Comparison of ENCODE assay signal across 23 cellular contexts in genomic region chr3:42394579-42395288, GRCh38. TPM values are rescaled to one million over a fixed set of nuclear protein-coding genes. Genes with fewer than 3 reads are reported as not detected.
DNase-seq lines count a peak whose midpoint lies in the region; ATAC-seq lines count a peak whose summit lies in the region.
"Had no signal": no experiment of that assay in that cellular context is flagged by ENCODE, and none has a peak within 500 bp of the region (broad histone marks: within the 10 kb centered on the region; RNA-seq: fewer than 3 reads in every experiment).

No MANE protein-coding gene starts in this region.

- H3K9ac ChIP-seq in mesendoderm (ENCODE audit: low read length): no peak overlapping the region

- peak; percentile 26 for DNase-seq in DMS53 (lab: John Stamatoyannopoulos, UW)
- no peak for DNase-seq in DMS53 treated with DMSO at 0.1 percent for 48 hours (lab: John Stamatoyannopoulos, UW; ENCODE audit: unreplicated experiment)
- DNase-seq in DMS79 treated with DMSO at 0.1 percent for 48 hours (lab: John Stamatoyannopoulos, UW): peak; percentile 21
- DNase-seq in NCI-H2227 treated with DMSO at 0.1 percent for 48 hours (lab: John Stamatoyannopoulos, UW): peak; percentile 44
- DNase-seq in SW480 (ENCODE audit: low spot score): peak; percentile 32
- no peak for DNase-seq in NCI-H1105 treated with DMSO at 0.1 percent for 48 hours (lab: John Stamatoyannopoulos, UW)
- DNase-seq in mesendoderm: no peak
- DNase-seq: activated naive CD4-positive, alpha-beta T cell; activated T-cell treated with anti-CD3 and anti-CD28 coated beads, Interleukin-2, amount 50 U/mL, for 4 hours; CD4-positive, alpha-beta T cell; effector memory CD8-positive, alpha-beta T cell; foreskin melanocyte; KG1; mesenchymal stem cell; MM.1S; NCI-H1694 treated with DMSO at 0.1 percent for 48 hours; NCI-H82; T-helper 1 cell had no signal

- ATAC-seq in HG03159 (IDR thresholded peaks at IDR 0.05; ENCODE audit: unreplicated experiment): no peak
- ATAC-seq: activated T-cell treated with anti-CD3 and anti-CD28 coated beads, Interleukin-2, amount 50 U/mL, for 4 hours; effector memory CD8-positive, alpha-beta T cell had no signal

- no peaks in the 10 kb centered on the region for H3K79me1 ChIP-seq in mesendoderm (ENCODE audit: low read length)

- no peak overlapping the region for H3K4ac ChIP-seq in mesendoderm (ENCODE audit: low read depth, low read length)

- H3K4me1 ChIP-seq in mesendoderm (ENCODE audit: control insufficient read depth, low read depth, low read length): no peaks in the 10 kb centered on the region
- H3K4me1 ChIP-seq: breast epithelium, esophagus muscularis mucosa, SJSA1 had no signal

- H3K56ac ChIP-seq in mesendoderm (ENCODE audit: low read length): no peak overlapping the region

- no peak overlapping the region for H3K23ac ChIP-seq in mesendoderm (ENCODE audit: low read length)

- no peaks in the 10 kb centered on the region for H3K36me3 ChIP-seq in mesendoderm (ENCODE audit: control insufficient read depth, insufficient read depth, low read length)
- H3K36me3 ChIP-seq: breast epithelium, esophagus muscularis mucosa, SJSA1 had no signal

- no peak overlapping the region for H4K8ac ChIP-seq in mesendoderm (ENCODE audit: low read depth, low read length)

- no peak overlapping the region for H3K4me3 ChIP-seq in mesendoderm (ENCODE audit: low read length)
- H3K4me3 ChIP-seq: breast epithelium, esophagus muscularis mucosa, SJSA1 had no signal

- H2AK5ac ChIP-seq in mesendoderm (ENCODE audit: low read length): no peak overlapping the region

- H2BK120ac ChIP-seq in mesendoderm (ENCODE audit: low read depth, low read length): no peak overlapping the region

- H2BK5ac ChIP-seq in mesendoderm (ENCODE audit: low read length): no peak overlapping the region

- no peak overlapping the region for H3K18ac ChIP-seq in mesendoderm (ENCODE audit: low read length)

- H3K79me2 ChIP-seq in mesendoderm (ENCODE audit: control insufficient read depth, insufficient read depth, low read length): no peaks in the 10 kb centered on the region

- no peaks in the 10 kb centered on the region for H3K27me3 ChIP-seq in mesendoderm (ENCODE audit: insufficient read depth, low read length, poor library complexity)
- H3K27me3 ChIP-seq: breast epithelium, esophagus muscularis mucosa, SJSA1 had no signal

- H2BK15ac ChIP-seq in mesendoderm (replicated peaks; ENCODE audit: low read depth): no peak overlapping the region

- H4K5ac ChIP-seq in mesendoderm (ENCODE audit: low read length): no peak overlapping the region

- H3K27ac ChIP-seq in mesendoderm (ENCODE audit: low read depth, low read length): no peak overlapping the region
- H3K27ac ChIP-seq: 22Rv1, breast epithelium, esophagus muscularis mucosa, SJSA1 had no signal

- no peak overlapping the region for H3K4me2 ChIP-seq in mesendoderm (ENCODE audit: low read length)

- no CpG with 5 or more reads among the region's 12 CpGs for WGBS in mesendoderm (ENCODE audit: extremely low coverage, insufficient coverage, low lambda C conversion rate)

RNA-seq across cellular contexts. Expression of gene LYZL4, which starts 15.7 kb away (rescaled TPM):
- not detected for polyA plus RNA-seq in mesendoderm (2013, experiment 1 of 2)
- polyA plus RNA-seq in mesendoderm (2013, experiment 2 of 2): not detected

Comparison
In these comparisons a context has a peak if more than half of its experiments do, and no peak if none do; other contexts are left out.
1. DNase-seq: peak in DMS53 (single experiment), DMS79 treated with DMSO at 0.1 percent for 48 hours (single experiment), NCI-H2227 treated with DMSO at 0.1 percent for 48 hours (single experiment) and SW480 (single experiment); none in DMS53 treated with DMSO at 0.1 percent for 48 hours (single experiment), NCI-H1105 treated with DMSO at 0.1 percent for 48 hours (single experiment) and mesendoderm (single experiment).